Comparison of ENCODE assay signal across 35 cellular contexts in the genomic region with DNA sequence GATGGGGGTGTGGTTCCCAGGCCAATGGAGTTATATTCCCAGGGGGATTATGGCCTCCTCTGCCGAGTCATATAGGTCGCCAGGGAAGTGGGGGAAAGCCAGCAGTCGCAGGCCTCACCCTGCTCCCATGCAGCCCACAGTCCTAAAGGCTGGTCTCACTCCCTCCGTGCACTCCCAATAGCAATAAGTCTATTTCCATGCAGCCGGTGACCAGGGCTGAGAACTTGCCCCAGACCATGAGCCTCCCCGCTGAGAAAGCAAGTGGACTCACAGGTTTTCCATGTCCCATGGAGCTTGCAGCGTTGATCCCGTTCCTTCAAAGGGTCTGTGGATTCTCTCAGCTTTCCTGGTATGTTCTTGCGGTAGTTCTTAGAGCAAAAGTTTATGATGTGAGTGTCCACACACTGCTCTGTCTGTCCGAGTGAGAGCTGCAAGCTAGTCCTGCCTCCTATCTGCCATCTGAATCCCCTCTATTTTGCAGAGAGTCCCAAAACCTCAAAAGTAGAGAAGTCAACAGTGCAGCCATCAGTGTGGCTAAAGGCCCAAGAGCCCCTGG.
"Had no signal": no experiment of that assay in that cellular context is flagged by ENCODE, and none has a peak within 500 bp of the region (broad histone marks: within the 10 kb centered on the region; RNA-seq: fewer than 3 reads in every experiment).

No MANE protein-coding gene starts in this region.

- H3K4me3 ChIP-seq: adrenal gland, body of pancreas, K562, Peyer's patch had no signal

- H3K27me3 ChIP-seq: adrenal gland, body of pancreas, Peyer's patch had no signal

- H3K9me3 ChIP-seq: adrenal gland, body of pancreas, Peyer's patch had no signal

- ATAC-seq: activated CD4-positive, CD25-positive, alpha-beta regulatory T cell treated with anti-CD3 and anti-CD28 coated beads, Interleukin-2, amount 50 U/mL, for 24 hours; activated CD8-positive, alpha-beta memory T cell treated with anti-CD3 and anti-CD28 coated beads, Interleukin-2, amount 10 ng/mL, durations not matched to agents 7 days and 5 days; activated naive CD4-positive, alpha-beta T cell treated with anti-CD3 and anti-CD28 coated beads, Interleukin-2, amount 50 U/mL, for 72 hours; activated T-cell treated with anti-CD3 and anti-CD28 coated beads, Interleukin-2, amount 50 U/mL, for 72 hours; activated T-helper 17 cell treated with anti-CD3 and anti-CD28 coated beads, Interleukin-2, amount 50 U/mL, for 72 hours; body of pancreas; K562; PC-3; Right ventricle myocardium inferior had no signal

- H3K4me1 ChIP-seq: adrenal gland had no signal

- H3K27ac ChIP-seq: adrenal gland, body of pancreas, Peyer's patch had no signal

- DNase-seq: activated CD4-positive, alpha-beta memory T cell treated with anti-CD3 and anti-CD28 coated beads for 36 hours; activated CD4-positive, alpha-beta T cell treated with anti-CD3 and anti-CD28 coated beads for 4 hours; activated CD4-positive, alpha-beta T cell treated with anti-CD3 and anti-CD28 coated beads, Interleukin-2, amount 50 U/mL, for 1 hour; activated CD8-positive, alpha-beta memory T cell treated with anti-CD3 and anti-CD28 coated beads, Interleukin-2, amount 10 ng/mL, durations not matched to agents 7 days and 5 days; activated gamma-delta T cell treated with Interleukin-2 at 50 U/mL for 16 hours; activated naive CD4-positive, alpha-beta T cell treated with anti-CD3 and anti-CD28 coated beads for 36 hours; activated T-cell treated with anti-CD3 and anti-CD28 coated beads, Interleukin-2, amount 50 U/mL, for 1 hour; activated T-cell treated with anti-CD3 and anti-CD28 coated beads, Interleukin-2, amount 50 U/mL, for 72 hours; body of pancreas; caudate nucleus; IMR-90; NCI-H1092 treated with DMSO at 0.1 percent for 48 hours; NCI-H1417; NCI-H146; NCI-H187; NCI-H2029 treated with DMSO at 0.1 percent for 48 hours; NCI-H2107; NCI-H2171; NCI-H510A; NCI-H526; NCI-H748 treated with DMSO at 0.1 percent for 48 hours; NK-92 treated with Interleukin-12 subunit alpha and Interleukin-12 subunit beta, amount 100 ng/mL, for 24 hours; PC-3; RPMI8226; SW 1271; T-helper 1 cell; T-helper 2 cell; T1000 had no signal

- H3K36me3 ChIP-seq: adrenal gland, Peyer's patch had no signal
